In genomic region chr6:501891-502601, GRCh38 we compare ENCODE assay signal across 9 cellular contexts.
DNase-seq lines count a peak whose midpoint lies in the region; ATAC-seq and TF ChIP-seq lines count a peak whose summit lies in the region.
"Had no signal": no experiment of that assay in that cellular context is flagged by ENCODE, and none has a peak within 500 bp of the region (broad histone marks: within the 10 kb centered on the region; RNA-seq: fewer than 3 reads in every experiment).

No MANE protein-coding gene starts in this region.

- H3K4me2 ChIP-seq in SU-DHL-6 (ENCODE audit: low read depth, low read length, poor library complexity, severe bottlenecking): peak overlapping the region; percentile 42

- H3K4me3 Mint-ChIP-seq in activated naive CD4-positive, alpha-beta T cell treated with anti-CD3 and anti-CD28 coated beads, Interleukin-2, amount 10 ng/mL, durations not matched to agents 7 days and 5 days: peak overlapping the region; percentile 77
- H3K4me3 Mint-ChIP-seq: neural crest cell had no signal

- H2AFZ ChIP-seq in SU-DHL-6 (ENCODE audit: low read depth, low read length, severe bottlenecking): no peak overlapping the region

- H3K9ac ChIP-seq in SU-DHL-6 (ENCODE audit: low read length): 0 out of 2 replicates have a peak overlapping the region, but pooled peaks have one; percentile 7

- no peaks in the 10 kb centered on the region for H3K9me3 Mint-ChIP-seq in activated naive CD4-positive, alpha-beta T cell treated with anti-CD3 and anti-CD28 coated beads, Interleukin-2, amount 10 ng/mL, durations not matched to agents 7 days and 5 days
- H3K9me3 Mint-ChIP-seq: neural crest cell had no signal

- no peaks in the 10 kb centered on the region for H3K79me2 ChIP-seq in SU-DHL-6 (ENCODE audit: insufficient read depth, low read length)

- peak overlapping the region; percentile 94 for H3K27ac Mint-ChIP-seq in activated naive CD4-positive, alpha-beta T cell treated with anti-CD3 and anti-CD28 coated beads, Interleukin-2, amount 10 ng/mL, durations not matched to agents 7 days and 5 days

- no peaks in the 10 kb centered on the region for H4K20me1 ChIP-seq in SU-DHL-6 (ENCODE audit: low read depth, low read length)

- H3K27me3 Mint-ChIP-seq in activated naive CD4-positive, alpha-beta T cell treated with anti-CD3 and anti-CD28 coated beads, Interleukin-2, amount 10 ng/mL, durations not matched to agents 7 days and 5 days: no peaks in the 10 kb centered on the region

- no peaks in the 10 kb centered on the region for H3F3A ChIP-seq in SU-DHL-6 (ENCODE audit: insufficient read depth)

- in situ Hi-C loops in GM13976 (cut with MboI; ENCODE audit: low sequenced_read_pairs, unreplicated experiment): no loop called here

- H3K36me3 ChIP-seq in SU-DHL-6 (ENCODE audit: low read length): peaks cover 3% of the 10 kb centered on the region; the same call in 1 of the 2 replicates

- peaks cover 90% of the 10 kb centered on the region for H3K4me1 Mint-ChIP-seq in activated naive CD4-positive, alpha-beta T cell treated with anti-CD3 and anti-CD28 coated beads, Interleukin-2, amount 10 ng/mL, durations not matched to agents 7 days and 5 days
- H3K4me1 Mint-ChIP-seq: neural crest cell had no signal

- H3K27me3 ChIP-seq in SU-DHL-6 (ENCODE audit: low read length): no peaks in the 10 kb centered on the region

- no peaks in the 10 kb centered on the region for H3K9me3 ChIP-seq in SU-DHL-6 (ENCODE audit: insufficient read depth, low read length)

- peaks cover 34% of the 10 kb centered on the region for H3K36me3 Mint-ChIP-seq in activated naive CD4-positive, alpha-beta T cell treated with anti-CD3 and anti-CD28 coated beads, Interleukin-2, amount 10 ng/mL, durations not matched to agents 7 days and 5 days

- no peaks in the 10 kb centered on the region for H3K9me2 ChIP-seq in SU-DHL-6 (replicated peaks; ENCODE audit: insufficient read depth, low read length)

- ATAC-seq in HG02884 (IDR thresholded peaks at IDR 0.05; ENCODE audit: unreplicated experiment): no peak
- ATAC-seq in GM18870 (IDR thresholded peaks at IDR 0.05; ENCODE audit: unreplicated experiment): no peak
- ATAC-seq in HG03159 (IDR thresholded peaks at IDR 0.05; ENCODE audit: unreplicated experiment): no peak

- H3K27ac ChIP-seq in SU-DHL-6 (ENCODE audit: low read depth, low read length): no peak overlapping the region

- DNase-seq in GM13976 (ENCODE audit: low spot score) (peak; percentile 71), SKM-1 (lab: John Stamatoyannopoulos, UW; ENCODE audit: unreplicated experiment) (no peak)
- peak; percentile 82 for DNase-seq in activated naive CD4-positive, alpha-beta T cell treated with anti-CD3 and anti-CD28 coated beads, Interleukin-2, amount 10 ng/mL, durations not matched to agents 7 days and 5 days
- DNase-seq in stimulated activated CD4-positive, alpha-beta T cell treated with anti-CD3 and anti-CD28 coated beads, Interleukin-4, amount 100 ng/mL, for 1 hour: peak; percentile 76

- TF ChIP-seq CTCF in GM13976 (IDR thresholded peaks at IDR 0.05; ENCODE audit: borderline replicate concordance, control extremely low read depth, extremely low read depth, insufficient read depth, missing control alignments) (no peak), SU-DHL-6 (IDR thresholded peaks at IDR 0.05; ENCODE audit: insufficient read depth, low read length, poor library complexity, severe bottlenecking) (no peak)

- CTCF ChIA-PET in activated naive CD4-positive, alpha-beta T cell treated with anti-CD3 and anti-CD28 coated beads, Interleukin-2, amount 10 ng/mL, durations not matched to agents 7 days and 5 days (lab: Charles Lee): interaction anchor here (1.0 to 1.4 kb wide), 4 partner anchors 55 to 286 kb away, joined by 3 read pairs; no protein-coding TSS in a partner anchor

- no peak overlapping the region for H3K4me3 ChIP-seq in SU-DHL-6 (ENCODE audit: insufficient read depth, low read length, poor library complexity, severe bottlenecking)
